In the genomic region with DNA sequence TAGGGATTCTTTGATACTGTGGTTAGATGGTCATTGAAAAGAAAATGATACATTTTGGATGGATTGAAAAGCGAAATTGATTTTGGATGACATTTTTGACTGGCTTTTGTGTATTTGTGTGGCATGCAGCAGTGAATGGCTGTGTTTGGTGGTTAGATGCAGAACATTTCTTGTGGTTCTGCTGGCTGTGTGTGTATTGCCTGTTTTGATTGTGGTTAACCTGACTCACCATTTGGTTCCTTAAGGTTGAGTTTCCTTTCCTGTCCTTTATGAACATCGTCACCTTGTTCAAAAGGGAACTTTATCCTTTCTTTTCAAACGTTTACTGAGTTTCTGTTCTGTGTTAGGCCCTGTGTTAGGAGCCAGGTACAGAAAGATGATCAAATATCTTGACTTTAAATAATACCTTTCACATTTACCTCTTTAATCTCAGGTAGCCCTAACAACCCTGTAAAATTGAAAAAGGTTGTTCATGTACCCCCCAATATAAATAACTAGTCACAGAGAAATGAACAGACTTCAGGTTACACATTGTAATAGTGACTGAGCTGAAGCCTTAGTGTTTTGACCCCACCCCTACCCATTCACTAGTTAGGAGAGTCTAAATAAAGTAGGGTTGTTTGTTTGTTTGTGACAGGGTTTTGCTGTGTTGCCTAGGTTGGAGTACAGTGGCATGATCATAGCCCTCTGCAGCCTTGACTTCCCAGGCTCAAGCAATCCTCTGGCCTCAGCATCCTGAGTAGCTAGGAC, we compare ENCODE assay signal across 7 cellular contexts. TPM values are rescaled to one million over a fixed set of nuclear protein-coding genes. Genes with fewer than 3 reads are reported as not detected.
DNase-seq lines count a peak whose midpoint lies in the region; ATAC-seq and TF ChIP-seq lines count a peak whose summit lies in the region.

No MANE protein-coding gene starts in this region.

- H3K27ac Mint-ChIP-seq in activated T-helper 1 cell treated with anti-CD3 and anti-CD28 coated beads, Interleukin-12 subunit alpha, Interleukin-12 subunit beta, Interleukin-2, Interleukin-4 antibody, amounts not matched to agents 30 ng/mL and 10 ng/mL and 1 ng/mL, durations not matched to agents 14 hours and 24 hours and 36 hours: peak overlapping the region; percentile 66
- H3K27ac Mint-ChIP-seq in natural killer cell treated with Interleukin-12 subunit alpha and Interleukin-12 subunit beta and Interleukin-15 and Interleukin-18, amount 100 ng/mL, for 72 hours: peak overlapping the region; percentile 3 to 78

- peaks cover under 1% of the 10 kb centered on the region for H3K36me3 Mint-ChIP-seq in activated T-helper 1 cell treated with anti-CD3 and anti-CD28 coated beads, Interleukin-12 subunit alpha, Interleukin-12 subunit beta, Interleukin-2, Interleukin-4 antibody, amounts not matched to agents 30 ng/mL and 10 ng/mL and 1 ng/mL, durations not matched to agents 14 hours and 24 hours and 36 hours (ENCODE audit: low read depth)
- H3K36me3 Mint-ChIP-seq in natural killer cell treated with Interleukin-12 subunit alpha and Interleukin-12 subunit beta and Interleukin-15 and Interleukin-18, amount 100 ng/mL, for 72 hours: no peaks in the 10 kb centered on the region

- TF ChIP-seq CTCF in colonic mucosa (IDR thresholded peaks at IDR 0.05): no peak

- no peaks in the 10 kb centered on the region for H3K36me3 ChIP-seq in colonic mucosa

- intact Hi-C loops in activated T-helper 1 cell treated with anti-CD3 and anti-CD28 coated beads, Interleukin-12 subunit alpha, Interleukin-12 subunit beta, Interleukin-2, Interleukin-4 antibody, amounts not matched to agents 30 ng/mL and 10 ng/mL and 1 ng/mL, durations not matched to agents 14 hours and 24 hours and 36 hours (cut with micrococcal nuclease): no loop called here
- intact Hi-C loops in colonic mucosa (cut with DNase I): no loop called here
- intact Hi-C loops in Right ventricle myocardium superior (cut with DNase I): no loop called here

- peak overlapping the region; percentile 23 for H3K4me3 Mint-ChIP-seq in activated T-helper 1 cell treated with anti-CD3 and anti-CD28 coated beads, Interleukin-12 subunit alpha, Interleukin-12 subunit beta, Interleukin-2, Interleukin-4 antibody, amounts not matched to agents 30 ng/mL and 10 ng/mL and 1 ng/mL, durations not matched to agents 14 hours and 24 hours and 36 hours
- H3K4me3 Mint-ChIP-seq in natural killer cell treated with Interleukin-12 subunit alpha and Interleukin-12 subunit beta and Interleukin-15 and Interleukin-18, amount 100 ng/mL, for 72 hours: peak overlapping the region; percentile 46

- H3K27ac ChIP-seq in colonic mucosa: no peak overlapping the region

- no peak overlapping the region for H3K9ac ChIP-seq in colonic mucosa (ENCODE audit: low read depth in 2 of 2, low read length in 2 of 2)

- no peaks in the 10 kb centered on the region for H3K4me1 ChIP-seq in colonic mucosa

- ATAC-seq in GM18861 (IDR thresholded peaks at IDR 0.05; ENCODE audit: unreplicated experiment): peak; percentile 68
- peak; percentile 70 for ATAC-seq in HG03280 (IDR thresholded peaks at IDR 0.05; ENCODE audit: unreplicated experiment)
- peak; percentile 77 to 93 for ATAC-seq in natural killer cell treated with Interleukin-12 subunit alpha and Interleukin-12 subunit beta and Interleukin-15 and Interleukin-18, amount 100 ng/mL, for 72 hours
- no peak for ATAC-seq in Right ventricle myocardium superior (ENCODE audit: poor library complexity)
- ATAC-seq in HG02798 (IDR thresholded peaks at IDR 0.05; ENCODE audit: poor library complexity, unreplicated experiment): no peak

- H3K27me3 Mint-ChIP-seq in activated T-helper 1 cell treated with anti-CD3 and anti-CD28 coated beads, Interleukin-12 subunit alpha, Interleukin-12 subunit beta, Interleukin-2, Interleukin-4 antibody, amounts not matched to agents 30 ng/mL and 10 ng/mL and 1 ng/mL, durations not matched to agents 14 hours and 24 hours and 36 hours (ENCODE audit: insufficient read depth): peaks cover 36% of the 10 kb centered on the region
- peaks cover 0 to 4% of the 10 kb centered on the region in 2 donors for H3K27me3 Mint-ChIP-seq in natural killer cell treated with Interleukin-12 subunit alpha and Interleukin-12 subunit beta and Interleukin-15 and Interleukin-18, amount 100 ng/mL, for 72 hours

- peaks cover 29% of the 10 kb centered on the region for H3K4me1 Mint-ChIP-seq in activated T-helper 1 cell treated with anti-CD3 and anti-CD28 coated beads, Interleukin-12 subunit alpha, Interleukin-12 subunit beta, Interleukin-2, Interleukin-4 antibody, amounts not matched to agents 30 ng/mL and 10 ng/mL and 1 ng/mL, durations not matched to agents 14 hours and 24 hours and 36 hours (ENCODE audit: low read depth)
- peaks cover 35 to 37% of the 10 kb centered on the region in 2 donors for H3K4me1 Mint-ChIP-seq in natural killer cell treated with Interleukin-12 subunit alpha and Interleukin-12 subunit beta and Interleukin-15 and Interleukin-18, amount 100 ng/mL, for 72 hours (ENCODE audit: low read depth in 2 of 2)

- H3K9me3 Mint-ChIP-seq in activated T-helper 1 cell treated with anti-CD3 and anti-CD28 coated beads, Interleukin-12 subunit alpha, Interleukin-12 subunit beta, Interleukin-2, Interleukin-4 antibody, amounts not matched to agents 30 ng/mL and 10 ng/mL and 1 ng/mL, durations not matched to agents 14 hours and 24 hours and 36 hours: no peaks in the 10 kb centered on the region
- H3K9me3 Mint-ChIP-seq in natural killer cell treated with Interleukin-12 subunit alpha and Interleukin-12 subunit beta and Interleukin-15 and Interleukin-18, amount 100 ng/mL, for 72 hours: no peaks in the 10 kb centered on the region

- no peak overlapping the region for H3K4me3 ChIP-seq in colonic mucosa

- DNase-seq in activated T-helper 1 cell treated with anti-CD3 and anti-CD28 coated beads, Interleukin-12 subunit alpha, Interleukin-12 subunit beta, Interleukin-2, Interleukin-4 antibody, amounts not matched to agents 30 ng/mL and 10 ng/mL and 1 ng/mL, durations not matched to agents 14 hours and 24 hours and 36 hours (ENCODE audit: low spot score): peak; percentile 49
- no peak for DNase-seq in natural killer cell treated with Interleukin-12 subunit alpha and Interleukin-12 subunit beta and Interleukin-15 and Interleukin-18, amount 100 ng/mL, for 72 hours (ENCODE audit: low spot score)
- DNase-seq in colonic mucosa (no peak), Right ventricle myocardium superior (no peak)

- no peaks in the 10 kb centered on the region for H3K27me3 ChIP-seq in colonic mucosa

- no peaks in the 10 kb centered on the region for H3K9me3 ChIP-seq in colonic mucosa

RNA-seq across cellular contexts. Expression of gene ANKS1A, which starts 23.8 kb away (rescaled TPM):
- total RNA-seq in activated T-helper 1 cell treated with anti-CD3 and anti-CD28 coated beads, Interleukin-12 subunit alpha, Interleukin-12 subunit beta, Interleukin-2, Interleukin-4 antibody, amounts not matched to agents 30 ng/mL and 10 ng/mL and 1 ng/mL, durations not matched to agents 14 hours and 24 hours and 36 hours: 9.5 and 9.6 TPM in 2 replicates
- 10 to 100 TPM; 12.2 to 15.0 TPM for total RNA-seq in natural killer cell treated with Interleukin-12 subunit alpha and Interleukin-12 subunit beta and Interleukin-15 and Interleukin-18, amount 100 ng/mL, for 72 hours
- 10 to 100 TPM; 25.3 to 26.0 TPM for total RNA-seq in colonic mucosa
- total RNA-seq in Right ventricle myocardium superior: 25.0 TPM

RNA-seq across cellular contexts. Expression of gene TAF11, which starts 25.0 kb away (rescaled TPM):
- total RNA-seq in activated T-helper 1 cell treated with anti-CD3 and anti-CD28 coated beads, Interleukin-12 subunit alpha, Interleukin-12 subunit beta, Interleukin-2, Interleukin-4 antibody, amounts not matched to agents 30 ng/mL and 10 ng/mL and 1 ng/mL, durations not matched to agents 14 hours and 24 hours and 36 hours: 37.2 and 38.4 TPM in 2 replicates
- total RNA-seq in natural killer cell treated with Interleukin-12 subunit alpha and Interleukin-12 subunit beta and Interleukin-15 and Interleukin-18, amount 100 ng/mL, for 72 hours: 10 to 100 TPM; 32.8 to 38.9 TPM
- total RNA-seq in colonic mucosa (10 to 100 TPM; 24.6 to 27.4 TPM), Right ventricle myocardium superior (13.7 TPM)

Comparison
In these comparisons a context has a peak if more than half of its experiments do, and no peak if none do; other contexts are left out.
1. ATAC-seq: peak in GM18861 (single experiment), HG03280 (single experiment) and natural killer cell treated with Interleukin-12 subunit alpha and Interleukin-12 subunit beta and Interleukin-15 and Interleukin-18, amount 100 ng/mL, for 72 hours (2 of 2); none in Right ventricle myocardium superior (single experiment) and HG02798 (single experiment).